Comparison of ENCODE assay signal across 1 cellular context in genomic region chr20:25389858-25390537, GRCh38.
TF ChIP-seq lines count a peak whose summit lies in the region.

No MANE protein-coding gene starts in this region.

TF ChIP-seq in K562, 482 proteins besides CTCF, POLR2A, EP300 and RAD21 (continued from another document):
- TF ChIP-seq E2F6 (IDR thresholded peaks at IDR 0.05; ENCODE audit: borderline replicate concordance in 1 of 2, extremely low read depth in 1 of 2, insufficient read depth in 1 of 2, insufficient read length in 1 of 2, low read depth in 1 of 2, low read length in 1 of 2, poor library complexity in 1 of 2, severe bottlenecking in 1 of 2) = peak in 1 of 2 experiments; percentile 35
- TF ChIP-seq NR1H2 (CRISPR knock-in tag; IDR thresholded peaks at IDR 0.05) = no peak
- peak; percentile 74 for TF ChIP-seq EGR1 (conservative IDR thresholded peaks at IDR 0.05)
- peak; percentile 48; the same call in 1 of the 2 replicates for TF ChIP-seq ZFX (CRISPR knock-in tag; IDR thresholded peaks at IDR 0.05)
- 0 out of 2 replicates have a peak, but pooled peaks have one; percentile 21 for TF ChIP-seq ZNF740 (CRISPR knock-in tag; IDR thresholded peaks at IDR 0.05)
- peak in 1 of 2 experiments; percentile 63; a peak in 1 of 4 replicates for TF ChIP-seq ZNF740 (tag; IDR thresholded peaks at IDR 0.05)
- TF ChIP-seq ZBTB7A (IDR thresholded peaks at IDR 0.05; ENCODE audit: borderline replicate concordance, control insufficient read depth, low read depth, low read length) = peak; percentile 63; the same call in 1 of the 2 replicates
- no peak for TF ChIP-seq ZNF318 (IDR thresholded peaks at IDR 0.05; ENCODE audit: borderline replicate concordance in 1 of 2, low read depth in 1 of 2)
- peak; percentile 27; the same call in 1 of the 2 replicates for TF ChIP-seq TFAP4 (CRISPR knock-in tag; IDR thresholded peaks at IDR 0.05; ENCODE audit: borderline replicate concordance)
- 0 out of 2 replicates have a peak, but pooled peaks have one; percentile 13 for TF ChIP-seq CTBP1 (IDR thresholded peaks at IDR 0.05; ENCODE audit: borderline replicate concordance)
- TF ChIP-seq NRF1 (conservative IDR thresholded peaks at IDR 0.05 in 1 of 2, IDR thresholded peaks at IDR 0.05 in 1 of 2) = 0 out of 4 replicates have a peak, but pooled peaks of 1 of the 2 experiments have one; percentile 72
- peak; percentile 51 for TF ChIP-seq RBFOX2 (IDR thresholded peaks at IDR 0.05; ENCODE audit: low read depth, low read length)
- no peak for TF ChIP-seq ELF1 (tag; IDR thresholded peaks at IDR 0.05)
- TF ChIP-seq ZNF124 (CRISPR knock-in tag; IDR thresholded peaks at IDR 0.05) = no peak
